In the genomic region with DNA sequence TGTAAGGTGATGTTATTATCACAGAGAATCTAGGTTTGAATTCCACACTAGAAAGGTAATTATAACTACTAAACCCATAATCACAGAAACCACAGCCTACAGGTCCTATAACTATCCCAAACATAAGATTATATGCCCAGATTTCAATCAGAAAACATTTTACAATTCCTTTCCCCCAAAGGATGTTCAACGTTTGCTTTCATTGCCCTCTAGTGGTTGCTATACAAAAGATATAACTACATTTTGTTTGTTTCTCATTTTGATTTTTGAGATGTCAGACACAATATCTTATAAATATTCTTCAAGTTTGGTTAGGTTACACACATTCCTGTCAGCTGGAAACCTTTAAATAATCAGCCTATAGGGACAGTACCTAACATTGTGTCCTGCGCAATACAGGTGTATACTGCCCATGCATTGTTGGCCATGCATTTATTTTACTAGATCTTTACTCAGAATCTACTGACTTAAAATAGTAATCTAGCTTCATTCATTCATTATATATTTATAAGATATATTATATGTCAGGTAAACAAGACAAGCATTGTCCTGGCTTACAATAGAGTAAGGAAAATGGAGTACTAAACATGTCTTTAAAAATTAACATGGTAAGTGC, we compare ENCODE assay signal across 8 cellular contexts.
DNase-seq lines count a peak whose midpoint lies in the region; ATAC-seq and TF ChIP-seq lines count a peak whose summit lies in the region.

No MANE protein-coding gene starts in this region.

- intact Hi-C loops in CD4-positive, alpha-beta T cell (cut with DNase I, micrococcal nuclease), result loop anchor here (1.0 to 5.0 kb wide), 4 partner anchors 331 to 1134 kb away; no protein-coding TSS in a partner anchor

- H3K36me3 Mint-ChIP-seq in CD4-positive, alpha-beta T cell (ENCODE audit: low read depth), result no peaks in the 10 kb centered on the region

- no peak overlapping the region for H3K4me3 Mint-ChIP-seq in CD4-positive, alpha-beta T cell

- peaks cover 4% of the 10 kb centered on the region for H3K27me3 ChIP-seq in CD4-positive, alpha-beta T cell (ENCODE audit: control insufficient read depth, insufficient read depth, low read length)
- H3K27me3 ChIP-seq in SU-DHL-6 (ENCODE audit: low read length), result no peaks in the 10 kb centered on the region

- H3K27me3 Mint-ChIP-seq in CD4-positive, alpha-beta T cell, result peaks cover 15% of the 10 kb centered on the region

- H3K9me2 ChIP-seq in SU-DHL-6 (replicated peaks; ENCODE audit: insufficient read depth, low read length), result no peaks in the 10 kb centered on the region

- DNase-seq in CD4-positive, alpha-beta T cell, result no peak
- peak; percentile 26 for DNase-seq in HT-29 (ENCODE audit: low spot score)
- DNase-seq in inferior parietal cortex (ENCODE audit: extremely low spot score), result peak; percentile 68
- no peak for DNase-seq in EL
- DNase-seq in activated CD4-positive, alpha-beta T cell treated with anti-CD3 and anti-CD28 coated beads, Interleukin-2, amount 50 U/mL, for 4 hours, result no peak

- no peak overlapping the region for H3K27ac ChIP-seq in CD4-positive, alpha-beta T cell (ENCODE audit: low read depth, low read length)
- H3K27ac ChIP-seq in SU-DHL-6 (ENCODE audit: low read depth, low read length), result no peak overlapping the region

- H3K36me3 ChIP-seq in SU-DHL-6 (ENCODE audit: low read length), result no peaks in the 10 kb centered on the region

- H4K20me1 ChIP-seq in SU-DHL-6 (ENCODE audit: low read depth, low read length), result no peaks in the 10 kb centered on the region

- peak; percentile 41 for TF ChIP-seq CTCF in CD4-positive, alpha-beta T cell (IDR thresholded peaks at IDR 0.05)
- peak; percentile 54 for TF ChIP-seq CTCF in SU-DHL-6 (IDR thresholded peaks at IDR 0.05; ENCODE audit: insufficient read depth, low read length, poor library complexity, severe bottlenecking)

- no peak overlapping the region for H2AFZ ChIP-seq in SU-DHL-6 (ENCODE audit: low read depth, low read length, severe bottlenecking)

- CTCF ChIA-PET in CD4-positive, alpha-beta T cell (lab: Charles Lee), result no interaction called here

- H3F3A ChIP-seq in SU-DHL-6 (ENCODE audit: insufficient read depth), result no peaks in the 10 kb centered on the region

- no peaks in the 10 kb centered on the region for H3K9me3 Mint-ChIP-seq in CD4-positive, alpha-beta T cell

- no peak for ATAC-seq in CD4-positive, alpha-beta T cell (ENCODE audit: poor library complexity)
- no peak for ATAC-seq in GM18873 (IDR thresholded peaks at IDR 0.05; ENCODE audit: low FRiP score, unreplicated experiment)
- ATAC-seq in HG02970 (IDR thresholded peaks at IDR 0.05; ENCODE audit: low FRiP score, unreplicated experiment), result no peak

- POLR2A ChIA-PET in CD4-positive, alpha-beta T cell (lab: Charles Lee), result no interaction called here

- H3K27ac Mint-ChIP-seq in CD4-positive, alpha-beta T cell, result no peak overlapping the region

- H3K79me2 ChIP-seq in SU-DHL-6 (ENCODE audit: insufficient read depth, low read length), result no peaks in the 10 kb centered on the region

- H3K9ac ChIP-seq in SU-DHL-6 (ENCODE audit: low read length), result no peak overlapping the region

- H3K4me1 Mint-ChIP-seq in CD4-positive, alpha-beta T cell (ENCODE audit: low read depth), result no peaks in the 10 kb centered on the region

- no peak overlapping the region for H3K4me2 ChIP-seq in SU-DHL-6 (ENCODE audit: low read depth, low read length, poor library complexity, severe bottlenecking)

- no peak overlapping the region for H3K4me3 ChIP-seq in SU-DHL-6 (ENCODE audit: insufficient read depth, low read length, poor library complexity, severe bottlenecking)

- no peaks in the 10 kb centered on the region for H3K9me3 ChIP-seq in CD4-positive, alpha-beta T cell (ENCODE audit: control insufficient read depth, low read length)
- no peaks in the 10 kb centered on the region for H3K9me3 ChIP-seq in SU-DHL-6 (ENCODE audit: insufficient read depth, low read length)

Comparison
In these comparisons a context has a peak if more than half of its experiments do, and no peak if none do; other contexts are left out.
1. DNase-seq: peak in HT-29 (single experiment) and inferior parietal cortex (single experiment); none in CD4-positive, alpha-beta T cell (0 of 10), EL (single experiment) and activated CD4-positive, alpha-beta T cell treated with anti-CD3 and anti-CD28 coated beads, Interleukin-2, amount 50 U/mL, for 4 hours (0 of 2).